In genomic region chr17:27968206-27968732, GRCh38 we compare ENCODE assay signal across 20 cellular contexts.
DNase-seq lines count a peak whose midpoint lies in the region; ATAC-seq, FAIRE-seq and TF ChIP-seq lines count a peak whose summit lies in the region.
"Had no signal": no experiment of that assay in that cellular context is flagged by ENCODE, and none has a peak within 500 bp of the region (broad histone marks: within the 10 kb centered on the region; RNA-seq: fewer than 3 reads in every experiment).

No MANE protein-coding gene starts in this region.

- 0 out of 2 replicates have a peak overlapping the region, but pooled peaks have one; percentile 40 for H2BK15ac ChIP-seq in H1 (ENCODE audit: low read length)

- no peak overlapping the region for H3K9ac ChIP-seq in H1 (replicated peaks in 1 of 4; ENCODE audit: extremely low read depth in 1 of 4, low read depth in 3 of 4, low read length in 3 of 4)
- H3K9ac ChIP-seq in parathyroid adenoma, result no peak overlapping the region

- no peaks in the 10 kb centered on the region for H4K20me1 ChIP-seq in H1 (replicated peaks in 1 of 2; ENCODE audit: control insufficient read depth in 1 of 2, insufficient read depth in 2 of 2, low read length in 2 of 2)

- no peak overlapping the region for H4K8ac ChIP-seq in H1 (ENCODE audit: extremely low read depth, insufficient read depth, low read length)

- TF ChIP-seq CTCF in H1 (IDR thresholded peaks at IDR 0.05; ENCODE audit: control extremely low read depth in 1 of 3, insufficient read depth in 1 of 3, low read depth in 1 of 3, low read length in 3 of 3) (no peak), parathyroid adenoma (IDR thresholded peaks at IDR 0.05) (no peak)

- DNase-seq in CMK (ENCODE audit: low read depth) (peak; percentile 90), OCI-M1 (lab: John Stamatoyannopoulos, UW) (peak; percentile 88), H1 (ENCODE audit: low read depth in 1 of 2, low spot score in 2 of 2) (no peak), ecto neural progenitor cell (ENCODE audit: low spot score) (no peak), midbrain (lab: John Stamatoyannopoulos, UW) (no peak)
- DNase-seq: ACHN; activated CD4-positive, alpha-beta T cell treated with anti-CD3 and anti-CD28 coated beads for 1 hour; activated CD8-positive, alpha-beta memory T cell treated with anti-CD3 and anti-CD28 coated beads for 24 hours; activated naive CD4-positive, alpha-beta T cell treated with anti-CD3 and anti-CD28 coated beads, Interleukin-2, amount 50 U/mL, for 16 hours; activated T-cell treated with anti-CD3 and anti-CD28 coated beads, Interleukin-2, amount 50 U/mL, for 48 hours; MV-4-11; NCI-H1694 treated with DMSO at 0.1 percent for 48 hours; nephron progenitor cell; PC-9 had no signal

- H3K18ac ChIP-seq in H1 (ENCODE audit: extremely low read depth, low read length), result no peak overlapping the region

- ATAC-seq in HG02642 (IDR thresholded peaks at IDR 0.05; ENCODE audit: poor library complexity, unreplicated experiment) (no peak), GM21528 (IDR thresholded peaks at IDR 0.05; ENCODE audit: low FRiP score, unreplicated experiment) (no peak)

- CTCF ChIA-PET in H1 (lab: Charles Lee; ENCODE audit: partially characterized antibody), result interaction anchor here (0.9 kb wide), 1 partner anchor 36 kb away, joined by 3 read pairs; no protein-coding TSS in a partner anchor

- H3K23me2 ChIP-seq in H1 (ENCODE audit: low read depth, low read length), result no peaks in the 10 kb centered on the region

- H3K14ac ChIP-seq in H1 (ENCODE audit: insufficient read length), result no peak overlapping the region

- no peak overlapping the region for H2BK120ac ChIP-seq in H1 (replicated peaks; ENCODE audit: low read depth, low read length)

- no peak overlapping the region for H2BK5ac ChIP-seq in H1 (ENCODE audit: low read depth, low read length)

- no peak overlapping the region for H4K5ac ChIP-seq in H1 (ENCODE audit: insufficient read length, low read depth, low read length)

- POLR2A ChIA-PET in H1 (lab: Charles Lee; ENCODE audit: partially characterized antibody), result no interaction called here

- H2BK12ac ChIP-seq in H1 (ENCODE audit: low read depth, low read length), result no peak overlapping the region

- H3K4me2 ChIP-seq in H1 (ENCODE audit: insufficient read depth in 1 of 2, low read depth in 2 of 2, low read length in 2 of 2) (no peak overlapping the region), parathyroid adenoma (ENCODE audit: low read length) (no peak overlapping the region)
- H3K4me2 ChIP-seq: PC-9 had no signal

- no peak overlapping the region for H3K23ac ChIP-seq in H1 (ENCODE audit: insufficient read length)

- H3K79me1 ChIP-seq in H1 (ENCODE audit: low read depth, low read length), result no peaks in the 10 kb centered on the region

- TF ChIP-seq POLR2A in H1 (IDR thresholded peaks at IDR 0.05; ENCODE audit: control extremely low read depth in 1 of 2, low read depth in 2 of 2, low read length in 2 of 2), result no peak

- no peaks in the 10 kb centered on the region for H3K9me3 ChIP-seq in H1 (ENCODE audit: insufficient read depth in 2 of 2, low read depth in 1 of 2, low read length in 1 of 2)
- H3K9me3 ChIP-seq in parathyroid adenoma (ENCODE audit: control insufficient read depth, low read length), result no peaks in the 10 kb centered on the region
- H3K9me3 ChIP-seq: vagina had no signal

- H3K4me3 ChIP-seq in H1 (ENCODE audit: extremely low read depth in 1 of 4, insufficient read depth in 2 of 4, low read depth in 3 of 4, low read length in 4 of 4), result no peak overlapping the region
- H3K4me3 ChIP-seq in parathyroid adenoma (ENCODE audit: low read depth, low read length), result no peak overlapping the region
- H3K4me3 ChIP-seq: PC-9, vagina had no signal

- H3K79me2 ChIP-seq in H1 (ENCODE audit: control insufficient read depth in 1 of 2, insufficient read depth in 2 of 2, low read length in 2 of 2) (no peaks in the 10 kb centered on the region), parathyroid adenoma (no peaks in the 10 kb centered on the region)

- no peak overlapping the region for H3K4ac ChIP-seq in H1 (replicated peaks; ENCODE audit: insufficient read length, low read depth, low read length)

- no peaks in the 10 kb centered on the region for H3K27me3 ChIP-seq in H1 (replicated peaks in 1 of 4; ENCODE audit: control insufficient read depth in 3 of 4, extremely low read depth in 1 of 4, insufficient read depth in 3 of 4, low read length in 3 of 4)
- no peaks in the 10 kb centered on the region for H3K27me3 ChIP-seq in parathyroid adenoma (ENCODE audit: control insufficient read depth, insufficient read depth, low read length)
- H3K27me3 ChIP-seq: vagina had no signal

- FAIRE-seq in H1 (lab: Jason Lieb, UNC), result no peak
- FAIRE-seq: astrocyte had no signal

- H3K4me1 ChIP-seq in H1 (replicated peaks in 1 of 4; ENCODE audit: control insufficient read depth in 3 of 4, insufficient read depth in 4 of 4, low read length in 3 of 4), result peaks cover 0 to 2% (median 0%) of the 10 kb centered on the region in 4 experiments; a peak in 3 of 7 replicates
- peaks cover 22% of the 10 kb centered on the region for H3K4me1 ChIP-seq in parathyroid adenoma
- H3K4me1 ChIP-seq: vagina had no signal

- no peak for TF ChIP-seq EP300 in H1 (IDR thresholded peaks at IDR 0.05; ENCODE audit: borderline replicate concordance in 1 of 2, low read depth in 2 of 2, low read length in 2 of 2)

- H3K36me3 ChIP-seq in H1 (ENCODE audit: control insufficient read depth in 2 of 4, insufficient read depth in 4 of 4, low read length in 3 of 4) (no peaks in the 10 kb centered on the region), parathyroid adenoma (ENCODE audit: control insufficient read depth, insufficient read depth, low read length) (no peaks in the 10 kb centered on the region)
- H3K36me3 ChIP-seq: vagina had no signal

- H3K56ac ChIP-seq in H1 (replicated peaks; ENCODE audit: insufficient read length, low read depth, low read length), result no peak overlapping the region

- H3K27ac ChIP-seq in H1 (ENCODE audit: low read depth, low read length), result no peak overlapping the region
- peak overlapping the region; percentile 17 for H3K27ac ChIP-seq in parathyroid adenoma
- H3K27ac ChIP-seq: C4-2B, PC-9, vagina had no signal

- TF ChIP-seq RAD21 in H1 (IDR thresholded peaks at IDR 0.05 in 1 of 2, conservative IDR thresholded peaks at IDR 0.05 in 1 of 2; ENCODE audit: low read depth in 2 of 2, low read length in 2 of 2), result no peak

- H2AFZ ChIP-seq in H1 (ENCODE audit: low read length) (no peak overlapping the region), parathyroid adenoma (peak overlapping the region; percentile 57)
- H2AFZ ChIP-seq: PC-9 had no signal

- H4K91ac ChIP-seq in H1 (replicated peaks; ENCODE audit: insufficient read length, low read length), result no peak overlapping the region

- H2BK20ac ChIP-seq in H1 (ENCODE audit: low read length), result no peak overlapping the region

- H2AK5ac ChIP-seq in H1 (ENCODE audit: low read depth, low read length), result no peak overlapping the region

- WGBS in H1 (ENCODE audit: extremely low coverage in 1 of 2, insufficient coverage in 1 of 2, insufficient read length in 1 of 2, insufficient replicate concordance in 2 of 2, low coverage in 1 of 2, low lambda C conversion rate in 2 of 2, missing lambda C conversion rate in 1 of 2), 2 experiments, result 93% methylated on average over 8 of the region's 8 CpGs; no CpG with 5 or more reads in 1 of the 2 experiments

TF ChIP-seq in H1, 55 proteins besides CTCF, POLR2A, EP300 and RAD21:
- TF ChIP-seq EGR1 (IDR thresholded peaks at IDR 0.05; ENCODE audit: borderline replicate concordance, low read depth, low read length), result no peak
- TF ChIP-seq PHF8 (conservative IDR thresholded peaks at IDR 0.05; ENCODE audit: low read depth, low read length), result no peak
- TF ChIP-seq SP4 (IDR thresholded peaks at IDR 0.05; ENCODE audit: low read length), result no peak
- TF ChIP-seq ATF3 (IDR thresholded peaks at IDR 0.05; ENCODE audit: insufficient read depth, low read depth, low read length), result no peak
- TF ChIP-seq FOSL1 (IDR thresholded peaks at IDR 0.05; ENCODE audit: insufficient read depth, low read depth, low read length), result no peak
- TF ChIP-seq GABPA (IDR thresholded peaks at IDR 0.05; ENCODE audit: borderline replicate concordance, insufficient read depth, low read length), result no peak
- TF ChIP-seq ATF2 (IDR thresholded peaks at IDR 0.05; ENCODE audit: low read length), result no peak
- TF ChIP-seq SUZ12 (IDR thresholded peaks at IDR 0.05; ENCODE audit: low read length), result no peak

Comparison
In these comparisons a context has a peak if more than half of its experiments do, and no peak if none do; other contexts are left out.
1. DNase-seq: peak in CMK (single experiment) and OCI-M1 (single experiment); none in H1 (0 of 2), ecto neural progenitor cell (single experiment) and midbrain (single experiment).